In genomic region chr21:14270631-14271030, GRCh38 we compare ENCODE assay signal across 1 cellular context.
TF ChIP-seq lines count a peak whose summit lies in the region.

No MANE protein-coding gene starts in this region.

TF ChIP-seq in K562, 482 proteins besides CTCF, POLR2A, EP300 and RAD21:
- no peak for TF ChIP-seq FOXM1 (IDR thresholded peaks at IDR 0.05; ENCODE audit: low read depth)
- TF ChIP-seq FOXM1 (CRISPR knock-in tag; IDR thresholded peaks at IDR 0.05; ENCODE audit: low read depth): no peak
